In the genomic region with DNA sequence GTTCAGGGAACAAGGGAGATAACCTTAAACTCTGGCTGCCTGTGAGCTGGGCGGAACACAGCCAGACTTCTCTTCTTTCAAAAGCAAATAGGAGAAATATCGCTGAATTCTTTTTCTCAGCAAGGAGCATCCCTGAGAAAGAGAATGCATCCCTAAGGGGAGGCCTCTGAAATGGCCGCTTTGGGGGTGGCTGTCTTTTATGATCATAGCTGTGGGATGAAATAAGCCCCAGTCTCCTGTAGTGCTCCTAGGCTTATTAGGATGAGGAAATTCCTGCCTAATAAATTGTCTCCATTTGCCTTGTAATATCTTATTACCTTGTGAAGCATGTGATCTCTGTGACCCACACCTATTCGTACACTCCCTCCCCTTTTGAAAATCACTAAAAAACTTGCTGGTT, we compare ENCODE assay signal across 7 cellular contexts. TPM values are rescaled to one million over a fixed set of nuclear protein-coding genes. Genes with fewer than 3 reads are reported as not detected.
"Had no signal": no experiment of that assay in that cellular context is flagged by ENCODE, and none has a peak within 500 bp of the region (broad histone marks: within the 10 kb centered on the region; RNA-seq: fewer than 3 reads in every experiment).

No MANE protein-coding gene starts in this region.

RNA-seq across cellular contexts. Expression of gene OR2Y1, which starts 39.4 kb away (rescaled TPM):
- total RNA-seq: GM23248, GM23338, H1, H4, H7, H9, HFFc6 had no signal
- polyA plus RNA-seq: GM23248, GM23338, H1 had no signal

RNA-seq across cellular contexts. Expression of gene FLT4, which starts 51.0 kb away (rescaled TPM):
- total RNA-seq: GM23248, H4, HFFc6 had no signal
- polyA plus RNA-seq: GM23248 had no signal
